Comparison of ENCODE assay signal across 1 cellular context in genomic region chr2:96918092-96918753, GRCh38.
A peak's percentile ranks its signal among the peaks of the same experiment; 100 is the strongest.
TF ChIP-seq lines count a peak whose summit lies in the region.

No MANE protein-coding gene starts in this region.

TF ChIP-seq in K562, 482 proteins besides CTCF, POLR2A, EP300 and RAD21 (continues in another document):
- TF ChIP-seq THRB (CRISPR knock-in tag; conservative IDR thresholded peaks at IDR 0.05) = no peak
- 0 out of 2 replicates have a peak, but pooled peaks have one; percentile 59 for TF ChIP-seq ADNP (tag; IDR thresholded peaks at IDR 0.05)
- 0 out of 2 replicates have a peak, but pooled peaks have one; percentile 19 for TF ChIP-seq ELF4 (CRISPR knock-in tag; IDR thresholded peaks at IDR 0.05)
- TF ChIP-seq ZKSCAN8 (CRISPR knock-in tag; IDR thresholded peaks at IDR 0.05) = no peak
- TF ChIP-seq SIN3B (IDR thresholded peaks at IDR 0.05; ENCODE audit: low read depth) = no peak
- TF ChIP-seq, protein P1, sequence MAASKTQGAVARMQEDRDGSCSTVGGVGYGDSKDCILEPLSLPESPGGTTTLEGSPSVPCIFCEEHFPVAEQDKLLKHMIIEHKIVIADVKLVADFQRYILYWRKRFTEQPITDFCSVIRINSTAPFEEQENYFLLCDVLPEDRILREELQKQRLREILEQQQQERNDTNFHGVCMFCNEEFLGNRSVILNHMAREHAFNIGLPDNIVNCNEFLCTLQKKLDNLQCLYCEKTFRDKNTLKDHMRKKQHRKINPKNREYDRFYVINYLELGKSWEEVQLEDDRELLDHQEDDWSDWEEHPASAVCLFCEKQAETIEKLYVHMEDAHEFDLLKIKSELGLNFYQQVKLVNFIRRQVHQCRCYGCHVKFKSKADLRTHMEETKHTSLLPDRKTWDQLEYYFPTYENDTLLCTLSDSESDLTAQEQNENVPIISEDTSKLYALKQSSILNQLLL (CRISPR knock-in tag; IDR thresholded peaks at IDR 0.05; ENCODE audit: borderline replicate concordance) = no peak
- no peak for TF ChIP-seq PCBP1 (IDR thresholded peaks at IDR 0.05; ENCODE audit: low read depth, low read length, poor library complexity, severe bottlenecking)
- TF ChIP-seq POLR2H (tag; IDR thresholded peaks at IDR 0.05; ENCODE audit: low read depth) = peak; percentile 52; the same call in 1 of the 2 replicates
- no peak for TF ChIP-seq GTF2B (IDR thresholded peaks at IDR 0.05; ENCODE audit: extremely low read depth, insufficient read length)
- TF ChIP-seq, protein P2, sequence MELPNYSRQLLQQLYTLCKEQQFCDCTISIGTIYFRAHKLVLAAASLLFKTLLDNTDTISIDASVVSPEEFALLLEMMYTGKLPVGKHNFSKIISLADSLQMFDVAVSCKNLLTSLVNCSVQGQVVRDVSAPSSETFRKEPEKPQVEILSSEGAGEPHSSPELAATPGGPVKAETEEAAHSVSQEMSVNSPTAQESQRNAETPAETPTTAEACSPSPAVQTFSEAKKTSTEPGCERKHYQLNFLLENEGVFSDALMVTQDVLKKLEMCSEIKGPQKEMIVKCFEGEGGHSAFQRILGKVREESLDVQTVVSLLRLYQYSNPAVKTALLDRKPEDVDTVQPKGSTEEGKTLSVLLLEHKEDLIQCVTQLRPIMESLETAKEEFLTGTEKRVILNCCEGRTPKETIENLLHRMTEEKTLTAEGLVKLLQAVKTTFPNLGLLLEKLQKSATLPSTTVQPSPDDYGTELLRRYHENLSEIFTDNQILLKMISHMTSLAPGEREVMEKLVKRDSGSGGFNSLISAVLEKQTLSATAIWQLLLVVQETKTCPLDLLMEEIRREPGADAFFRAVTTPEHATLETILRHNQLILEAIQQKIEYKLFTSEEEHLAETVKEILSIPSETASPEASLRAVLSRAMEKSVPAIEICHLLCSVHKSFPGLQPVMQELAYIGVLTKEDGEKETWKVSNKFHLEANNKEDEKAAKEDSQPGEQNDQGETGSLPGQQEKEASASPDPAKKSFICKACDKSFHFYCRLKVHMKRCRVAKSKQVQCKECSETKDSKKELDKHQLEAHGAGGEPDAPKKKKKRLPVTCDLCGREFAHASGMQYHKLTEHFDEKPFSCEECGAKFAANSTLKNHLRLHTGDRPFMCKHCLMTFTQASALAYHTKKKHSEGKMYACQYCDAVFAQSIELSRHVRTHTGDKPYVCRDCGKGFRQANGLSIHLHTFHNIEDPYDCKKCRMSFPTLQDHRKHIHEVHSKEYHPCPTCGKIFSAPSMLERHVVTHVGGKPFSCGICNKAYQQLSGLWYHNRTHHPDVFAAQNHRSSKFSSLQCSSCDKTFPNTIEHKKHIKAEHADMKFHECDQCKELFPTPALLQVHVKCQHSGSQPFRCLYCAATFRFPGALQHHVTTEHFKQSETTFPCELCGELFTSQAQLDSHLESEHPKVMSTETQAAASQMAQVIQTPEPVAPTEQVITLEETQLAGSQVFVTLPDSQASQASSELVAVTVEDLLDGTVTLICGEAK (IDR thresholded peaks at IDR 0.05) = 0 out of 2 replicates have a peak, but pooled peaks have one; percentile 27
- TF ChIP-seq, protein P2 (CRISPR knock-in tag; IDR thresholded peaks at IDR 0.05) = no peak
- TF ChIP-seq ZBTB5 (IDR thresholded peaks at IDR 0.05) = peak; percentile 49; the same call in 1 of the 2 replicates
- peak; percentile 83 for TF ChIP-seq ZNF512 (tag; IDR thresholded peaks at IDR 0.05)
- TF ChIP-seq ZNF609 (CRISPR knock-in tag; IDR thresholded peaks at IDR 0.05; ENCODE audit: borderline replicate concordance) = no peak
- TF ChIP-seq FUS (optimal IDR thresholded peaks at IDR 0.05; ENCODE audit: low read depth, low read length) = no peak
- TF ChIP-seq ZNF212 (CRISPR knock-in tag; IDR thresholded peaks at IDR 0.05) = no peak
- no peak for TF ChIP-seq CBX3 (IDR thresholded peaks at IDR 0.05; ENCODE audit: borderline replicate concordance in 1 of 2, low read length in 2 of 2)
- TF ChIP-seq ETV6 (IDR thresholded peaks at IDR 0.05; ENCODE audit: borderline replicate concordance in 1 of 2, low read depth in 2 of 2, low read length in 1 of 2) = no peak
- no peak for TF ChIP-seq ETV6 (CRISPR knock-in tag; IDR thresholded peaks at IDR 0.05; ENCODE audit: borderline replicate concordance)
- TF ChIP-seq, protein P3, sequence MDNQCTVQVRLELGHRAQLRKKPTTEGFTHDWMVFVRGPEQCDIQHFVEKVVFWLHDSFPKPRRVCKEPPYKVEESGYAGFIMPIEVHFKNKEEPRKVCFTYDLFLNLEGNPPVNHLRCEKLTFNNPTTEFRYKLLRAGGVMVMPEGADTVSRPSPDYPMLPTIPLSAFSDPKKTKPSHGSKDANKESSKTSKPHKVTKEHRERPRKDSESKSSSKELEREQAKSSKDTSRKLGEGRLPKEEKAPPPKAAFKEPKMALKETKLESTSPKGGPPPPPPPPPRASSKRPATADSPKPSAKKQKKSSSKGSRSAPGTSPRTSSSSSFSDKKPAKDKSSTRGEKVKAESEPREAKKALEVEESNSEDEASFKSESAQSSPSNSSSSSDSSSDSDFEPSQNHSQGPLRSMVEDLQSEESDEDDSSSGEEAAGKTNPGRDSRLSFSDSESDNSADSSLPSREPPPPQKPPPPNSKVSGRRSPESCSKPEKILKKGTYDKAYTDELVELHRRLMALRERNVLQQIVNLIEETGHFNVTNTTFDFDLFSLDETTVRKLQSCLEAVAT (IDR thresholded peaks at IDR 0.05) = peak in 1 of 2 experiments; percentile 23; a peak in 1 of 4 replicates
- TF ChIP-seq, protein P4, sequence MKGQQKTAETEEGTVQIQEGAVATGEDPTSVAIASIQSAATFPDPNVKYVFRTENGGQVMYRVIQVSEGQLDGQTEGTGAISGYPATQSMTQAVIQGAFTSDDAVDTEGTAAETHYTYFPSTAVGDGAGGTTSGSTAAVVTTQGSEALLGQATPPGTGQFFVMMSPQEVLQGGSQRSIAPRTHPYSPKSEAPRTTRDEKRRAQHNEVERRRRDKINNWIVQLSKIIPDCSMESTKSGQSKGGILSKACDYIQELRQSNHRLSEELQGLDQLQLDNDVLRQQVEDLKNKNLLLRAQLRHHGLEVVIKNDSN (CRISPR knock-in tag; IDR thresholded peaks at IDR 0.05) = no peak
- TF ChIP-seq SMARCE1 (IDR thresholded peaks at IDR 0.05) = no peak
- TF ChIP-seq MIER1 (IDR thresholded peaks at IDR 0.05; ENCODE audit: low read depth) = peak; percentile 61; the same call in 1 of the 2 replicates
- TF ChIP-seq HOMEZ (CRISPR knock-in tag; IDR thresholded peaks at IDR 0.05) = no peak
- TF ChIP-seq ZNF584 (CRISPR knock-in tag; IDR thresholded peaks at IDR 0.05; ENCODE audit: low read depth) = no peak
- no peak for TF ChIP-seq POLR2AphosphoS2 (IDR thresholded peaks at IDR 0.05; ENCODE audit: low read length)
- no peak for TF ChIP-seq GABPB2 (CRISPR knock-in tag; conservative IDR thresholded peaks at IDR 0.05)
- no peak for TF ChIP-seq SAFB2 (IDR thresholded peaks at IDR 0.05; ENCODE audit: borderline replicate concordance, low read depth, low read length, severe bottlenecking)
